Comparison of ENCODE assay signal across 16 cellular contexts in the genomic region with DNA sequence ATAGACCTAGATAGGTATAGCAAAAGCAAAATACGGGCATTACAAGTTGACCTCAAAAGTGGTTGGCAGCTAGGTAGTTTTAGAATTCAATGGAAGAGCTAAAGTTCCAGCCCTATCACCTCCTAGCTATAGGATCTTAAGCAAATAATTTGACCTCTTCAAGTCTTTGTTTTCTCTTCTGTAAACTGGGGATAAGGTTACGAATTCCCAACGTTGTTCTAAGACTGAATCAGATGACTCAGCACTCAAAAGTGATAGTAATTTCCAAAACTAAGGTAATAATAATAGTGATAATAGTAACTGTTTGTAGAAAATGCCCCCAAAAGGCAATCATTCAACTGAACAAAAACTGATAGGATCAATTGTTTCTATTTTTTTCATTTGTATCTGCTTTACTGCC.
"Had no signal": no experiment of that assay in that cellular context is flagged by ENCODE, and none has a peak within 500 bp of the region (broad histone marks: within the 10 kb centered on the region; RNA-seq: fewer than 3 reads in every experiment).

No MANE protein-coding gene starts in this region.

- H3K9me3 Mint-ChIP-seq: activated CD4-positive, alpha-beta T cell treated with anti-CD3 and anti-CD28 coated beads, Interleukin-2, amount 10 ng/mL, durations not matched to agents 7 days and 5 days; nephron; stimulated activated naive CD8-positive, alpha-beta T cell treated with anti-CD3 and anti-CD28 coated beads, Interleukin-15, amount 100 ng/mL, for 72 hours had no signal

- H3K4me3 ChIP-seq: body of pancreas, coronary artery had no signal

- H3K9me3 ChIP-seq: body of pancreas had no signal

- DNase-seq: activated CD4-positive, alpha-beta T cell treated with anti-CD3 and anti-CD28 coated beads, Interleukin-2, amount 10 ng/mL, durations not matched to agents 7 days and 5 days; activated CD4-positive, CD25-positive, alpha-beta regulatory T cell; activated gamma-delta T cell treated with Interleukin-2 at 50 U/mL for 16 hours; amniotic stem cell; body of pancreas; caudate nucleus; mesendoderm; nucleus accumbens; posterior cingulate gyrus; right cardiac atrium; stimulated activated CD4-positive, alpha-beta T cell treated with anti-CD3 and anti-CD28 coated beads, Interleukin-1b, Interleukin-23, amount 100 ng/mL, for 48 hours; stimulated activated naive CD8-positive, alpha-beta T cell treated with anti-CD3 and anti-CD28 coated beads, Interleukin-15, amount 100 ng/mL, for 72 hours had no signal

- H3K4me3 Mint-ChIP-seq: activated CD4-positive, alpha-beta T cell treated with anti-CD3 and anti-CD28 coated beads, Interleukin-2, amount 10 ng/mL, durations not matched to agents 7 days and 5 days; activated naive CD8-positive, alpha-beta T cell; nephron; stimulated activated naive CD8-positive, alpha-beta T cell treated with anti-CD3 and anti-CD28 coated beads, Interleukin-15, amount 100 ng/mL, for 72 hours had no signal

- ATAC-seq: body of pancreas; esophagus mucosa; right cardiac atrium; stimulated activated naive CD8-positive, alpha-beta T cell treated with anti-CD3 and anti-CD28 coated beads, Interleukin-15, amount 100 ng/mL, for 72 hours had no signal

- H3K27me3 ChIP-seq: body of pancreas had no signal

- H3K27ac ChIP-seq: body of pancreas had no signal

- H3K4me1 Mint-ChIP-seq: activated CD4-positive, alpha-beta T cell treated with anti-CD3 and anti-CD28 coated beads, Interleukin-2, amount 10 ng/mL, durations not matched to agents 7 days and 5 days; stimulated activated naive CD8-positive, alpha-beta T cell treated with anti-CD3 and anti-CD28 coated beads, Interleukin-15, amount 100 ng/mL, for 72 hours had no signal

- H3K36me3 Mint-ChIP-seq: activated naive CD8-positive, alpha-beta T cell had no signal

- H3K27ac Mint-ChIP-seq: activated CD4-positive, alpha-beta T cell treated with anti-CD3 and anti-CD28 coated beads, Interleukin-2, amount 10 ng/mL, durations not matched to agents 7 days and 5 days; activated naive CD8-positive, alpha-beta T cell had no signal
